ENCODE assay signal across 14 cellular contexts in the genomic region with DNA sequence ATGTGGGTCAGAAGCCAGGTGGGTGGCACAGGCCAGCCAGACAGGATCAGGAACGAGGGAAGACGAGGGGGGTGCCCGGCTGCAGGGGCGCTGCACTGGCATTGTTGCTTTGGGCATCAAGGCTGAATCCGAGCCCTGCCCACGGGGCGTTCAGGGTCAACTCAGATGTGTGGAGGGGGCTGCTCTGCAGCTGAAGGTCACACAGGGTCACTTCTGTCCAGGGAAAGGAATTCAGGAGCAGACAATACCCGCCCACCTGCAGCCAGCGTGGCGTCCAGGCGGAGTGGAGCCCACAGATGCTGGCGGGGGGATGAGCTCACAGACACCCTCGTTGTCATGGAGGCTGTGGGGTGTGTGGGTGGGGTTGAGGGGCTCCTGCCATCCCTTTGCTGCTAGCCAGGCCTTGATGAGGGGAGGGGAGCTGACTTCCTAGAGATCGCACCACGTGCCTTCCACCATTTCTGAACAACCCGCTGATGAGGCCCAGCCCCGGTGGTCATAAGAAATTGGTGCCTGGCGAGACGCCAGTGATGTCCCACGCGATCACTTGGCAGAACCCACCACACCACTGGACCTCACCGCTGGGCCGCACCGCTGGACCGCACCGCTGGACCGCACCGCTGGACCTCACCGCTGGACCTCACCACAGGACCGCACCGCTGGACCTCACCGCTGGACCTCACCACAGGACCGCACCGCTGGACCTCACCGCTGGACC. TPM values are rescaled to one million over a fixed set of nuclear protein-coding genes. Genes with fewer than 3 reads are reported as not detected.
DNase-seq lines count a peak whose midpoint lies in the region; ATAC-seq and TF ChIP-seq lines count a peak whose summit lies in the region.
"Had no signal": no experiment of that assay in that cellular context is flagged by ENCODE, and none has a peak within 500 bp of the region (broad histone marks: within the 10 kb centered on the region; RNA-seq: fewer than 3 reads in every experiment).

No MANE protein-coding gene starts in this region.

- H3K27me3 Mint-ChIP-seq in neural progenitor cell (ENCODE audit: insufficient read depth, low read depth), result peaks cover 6% of the 10 kb centered on the region

- no peak overlapping the region for H3K4me2 ChIP-seq in neural progenitor cell
- H3K4me2 ChIP-seq: BLaER1 treated with 17β-estradiol and CSF1 and Interleukin-3, amounts not matched to agents 10 nM and 100 nM had no signal

- no peaks in the 10 kb centered on the region for H3K79me2 ChIP-seq in neural progenitor cell (ENCODE audit: low read depth)

- H3F3A ChIP-seq in neural progenitor cell (ENCODE audit: low read depth), result no peaks in the 10 kb centered on the region

- H3K36me3 Mint-ChIP-seq in neural progenitor cell, result no peaks in the 10 kb centered on the region

- peaks cover 32% of the 10 kb centered on the region for H3K4me1 Mint-ChIP-seq in neural progenitor cell

- no peak overlapping the region for H3K27ac Mint-ChIP-seq in neural progenitor cell
- H3K27ac Mint-ChIP-seq: CD4-positive, alpha-beta T cell had no signal

- DNase-seq in right cardiac atrium, result peak in 2 of 3 donors; percentile 52 to 53
- DNase-seq in cardiac septum (ENCODE audit: low spot score), result no peak
- DNase-seq in neural progenitor cell (ENCODE audit: low spot score), result peak; percentile 25
- DNase-seq in spleen, result peak; percentile 70
- DNase-seq in activated effector memory CD4-positive, alpha-beta T cell treated with Interleukin-2 at 50 U/mL for 16 hours, result no peak
- no peak for DNase-seq in NCI-H1105 (lab: John Stamatoyannopoulos, UW)
- DNase-seq: ACHN; Calu3; CD4-positive, alpha-beta T cell; DMS 273 treated with DMSO at 0.1 percent for 48 hours; HCEC 1CT had no signal

- H3K27me3 ChIP-seq in right cardiac atrium (ENCODE audit: control insufficient read depth, insufficient read depth), result no peaks in the 10 kb centered on the region
- no peaks in the 10 kb centered on the region for H3K27me3 ChIP-seq in neural progenitor cell
- peaks cover 0 to 72% (median 8%) of the 10 kb centered on the region in 7 donors for H3K27me3 ChIP-seq in spleen (replicated peaks in 1 of 7)

- H3K4me3 Mint-ChIP-seq in neural progenitor cell, result no peak overlapping the region
- H3K4me3 Mint-ChIP-seq: CD4-positive, alpha-beta T cell had no signal

- no peaks in the 10 kb centered on the region for H4K20me1 ChIP-seq in neural progenitor cell (ENCODE audit: low read depth)
- H4K20me1 ChIP-seq: BLaER1 treated with 17β-estradiol and CSF1 and Interleukin-3, amounts not matched to agents 10 nM and 100 nM had no signal

- H3K27ac ChIP-seq in right cardiac atrium (ENCODE audit: low read length) (no peak overlapping the region), HEK293 (ENCODE audit: extremely low read depth, low read depth, low read length) (no peak overlapping the region), neural progenitor cell (no peak overlapping the region), spleen (no peak overlapping the region)
- H3K27ac ChIP-seq: BLaER1 treated with 17β-estradiol and CSF1 and Interleukin-3, amounts not matched to agents 10 nM and 100 nM had no signal

- TF ChIP-seq CTCF in HEK293 (tag by site-specific recombination; IDR thresholded peaks at IDR 0.05), result no peak
- no peak for TF ChIP-seq CTCF in neural progenitor cell (IDR thresholded peaks at IDR 0.05)
- no peak for TF ChIP-seq CTCF in spleen (IDR thresholded peaks at IDR 0.05 in 8 of 11, conservative IDR thresholded peaks at IDR 0.05 in 3 of 11)

- H3K9me3 ChIP-seq in right cardiac atrium (ENCODE audit: control insufficient read depth, low read length) (no peaks in the 10 kb centered on the region), HEK293 (ENCODE audit: control insufficient read depth, insufficient read depth, low read depth, low read length) (no peaks in the 10 kb centered on the region), neural progenitor cell (ENCODE audit: low read depth) (no peaks in the 10 kb centered on the region), spleen (no peaks in the 10 kb centered on the region)

- no peak overlapping the region for H3K4me3 ChIP-seq in right cardiac atrium (ENCODE audit: low read length)
- H3K4me3 ChIP-seq in HEK293 (ENCODE audit: low read depth, low read length), result no peak overlapping the region
- H3K4me3 ChIP-seq in neural progenitor cell, result no peak overlapping the region
- H3K4me3 ChIP-seq in spleen, result no peak overlapping the region
- H3K4me3 ChIP-seq: BLaER1 treated with 17β-estradiol and CSF1 and Interleukin-3, amounts not matched to agents 10 nM and 100 nM had no signal

- intact Hi-C loops in right cardiac atrium (cut with DNase I), result loop anchor here in 3 of 4 donors (10.0 kb wide), 2 partner anchors 266 to 386 kb away; no protein-coding TSS in a partner anchor
- intact Hi-C loops in cardiac septum (cut with DNase I), result no loop called here
- intact Hi-C loops in spleen (cut with DNase I; ENCODE audit: low total_unique reads), result no loop called here

- WGBS in right cardiac atrium, result 89% methylated on average over 35 of the region's 35 CpGs
- WGBS in spleen, 5 donors, result 85 to 92% (median 90%) methylated on average over 23 to 35 of the region's 35 CpGs

- H3K9me3 Mint-ChIP-seq in neural progenitor cell, result no peaks in the 10 kb centered on the region
- H3K9me3 Mint-ChIP-seq: CD4-positive, alpha-beta T cell had no signal

- H3K36me3 ChIP-seq in HEK293 (ENCODE audit: control insufficient read depth in 2 of 2, insufficient read depth in 1 of 2, low read length in 2 of 2) (no peaks in the 10 kb centered on the region), neural progenitor cell (no peaks in the 10 kb centered on the region), spleen (no peaks in the 10 kb centered on the region)
- H3K36me3 ChIP-seq: BLaER1 treated with 17β-estradiol and CSF1 and Interleukin-3, amounts not matched to agents 10 nM and 100 nM had no signal

- H2AFZ ChIP-seq in neural progenitor cell (replicated peaks), result no peak overlapping the region

- H3K9ac ChIP-seq in neural progenitor cell, result no peak overlapping the region
- H3K9ac ChIP-seq: BLaER1 treated with 17β-estradiol and CSF1 and Interleukin-3, amounts not matched to agents 10 nM and 100 nM had no signal

- H3K4me1 ChIP-seq in right cardiac atrium (ENCODE audit: control insufficient read depth, insufficient read depth, low read length) (no peaks in the 10 kb centered on the region), HEK293 (ENCODE audit: control insufficient read depth, insufficient read depth, low read length) (no peaks in the 10 kb centered on the region), neural progenitor cell (no peaks in the 10 kb centered on the region), spleen (peaks cover 0 to 7% (median 2%) of the 10 kb centered on the region in 6 donors)

- POLR2A ChIA-PET in HEK293 (lab: Yijun Ruan, JAX), result no interaction called here

- CTCF ChIA-PET in HEK293 (lab: Yijun Ruan, JAX), result no interaction called here

- ATAC-seq in right cardiac atrium (no peak), HG02759 (IDR thresholded peaks at IDR 0.05; ENCODE audit: unreplicated experiment) (no peak)

- no peak for TF ChIP-seq POLR2A in spleen (IDR thresholded peaks at IDR 0.05)

TF ChIP-seq in HEK293, 187 proteins besides CTCF, POLR2A, EP300 and RAD21:
- no peak for TF ChIP-seq KLF8 (tag by site-specific recombination; IDR thresholded peaks at IDR 0.05)
- peak; percentile 60 for TF ChIP-seq EGR2 (tag by site-specific recombination; IDR thresholded peaks at IDR 0.05; ENCODE audit: low read depth)
- peak; percentile 48 for TF ChIP-seq ZFHX2 (tag by site-specific recombination; conservative IDR thresholded peaks at IDR 0.05)

RNA-seq across cellular contexts. Expression of gene MRPL36, which starts 31.2 kb away (rescaled TPM):
- total RNA-seq in right cardiac atrium (10 to 100 TPM; 40.8 to 51.3 (median 48.1) TPM), cardiac septum (43.2 TPM), neural progenitor cell (ENCODE audit: low replicate concordance) (22.2 and 30.2 TPM in 2 replicates), spleen (10 to 100 TPM; 20.3 to 45.0 (median 22.0) TPM)
- polyA plus RNA-seq in right cardiac atrium (104 TPM), spleen (10 to 100 TPM; 59.3 to 77.3 (median 66.2) TPM)

RNA-seq across cellular contexts. Expression of gene NDUFS6, which starts 32.8 kb away (rescaled TPM):
- total RNA-seq in right cardiac atrium, result 10 to 100 TPM; 64.1 to 90.1 (median 76.8) TPM
- 216 TPM for polyA plus RNA-seq in right cardiac atrium
- 78.6 TPM for total RNA-seq in cardiac septum
- 54.2 TPM in 2 replicates for total RNA-seq in neural progenitor cell (ENCODE audit: low replicate concordance)
- total RNA-seq in spleen, result 10 to 100 TPM; 18.2 to 38.4 (median 25.1) TPM
- polyA plus RNA-seq in spleen, result 10 to 100 TPM; 36.7 to 74.2 (median 49.3) TPM

Comparison
In these comparisons a context has a peak if more than half of its experiments do, and no peak if none do; other contexts are left out.
1. DNase-seq: peak in right cardiac atrium (2 of 3), neural progenitor cell (single experiment) and spleen (single experiment); none in cardiac septum (single experiment), activated effector memory CD4-positive, alpha-beta T cell treated with Interleukin-2 at 50 U/mL for 16 hours (single experiment) and NCI-H1105 (single experiment).
2. intact Hi-C loops: an anchor here in right cardiac atrium (10.0 kb wide); none called in cardiac septum and spleen.